In the genomic region with DNA sequence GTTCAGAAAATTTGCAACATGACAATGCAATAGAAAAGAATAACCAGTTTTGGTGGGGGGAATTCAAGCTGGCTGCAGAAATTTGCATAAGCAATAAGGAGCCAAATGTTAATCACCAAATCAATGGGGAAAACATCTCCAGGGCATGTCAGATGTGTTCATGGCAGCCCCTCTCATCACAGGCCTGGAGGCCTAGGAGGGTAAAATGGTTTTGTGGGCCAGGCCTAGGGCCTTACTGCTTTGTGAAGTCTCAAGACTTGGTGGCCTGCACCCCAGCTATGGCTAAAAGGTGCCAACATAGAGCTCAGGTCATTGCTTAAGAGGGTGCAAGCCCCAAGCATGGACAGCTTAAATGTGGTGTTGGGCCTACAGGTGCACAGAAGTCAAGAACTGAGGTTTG, we compare ENCODE assay signal across 29 cellular contexts.
"Had no signal": no experiment of that assay in that cellular context is flagged by ENCODE, and none has a peak within 500 bp of the region (broad histone marks: within the 10 kb centered on the region; RNA-seq: fewer than 3 reads in every experiment).

No MANE protein-coding gene starts in this region.

- FAIRE-seq: islet of Langerhans, kidney had no signal

- H3K27ac ChIP-seq: left ventricle myocardium inferior, ovary, prostate gland, skin epidermis, stomach, testis, thyroid gland, transverse colon, upper lobe of left lung, vagina had no signal

- H3K36me3 Mint-ChIP-seq: immature natural killer cell had no signal

- H3K4me1 ChIP-seq: left ventricle myocardium inferior, prostate gland, stomach, testis, thyroid gland, transverse colon, vagina had no signal

- H3K4me1 Mint-ChIP-seq: immature natural killer cell; naive thymus-derived CD4-positive, alpha-beta T cell; stimulated activated naive B cell treated with anti-CD40 and anti-IgM and Interleukin-4, amounts not matched to agents 10 μg/mL and 1 μg/mL and 100 μg/mL, for 72 hours had no signal

- H3K9me3 Mint-ChIP-seq: natural killer cell treated with Interleukin-12 subunit alpha and Interleukin-12 subunit beta and Interleukin-15 and Interleukin-18, amount 100 ng/mL, for 72 hours had no signal

- ATAC-seq: left colon; mucosa of descending colon; naive thymus-derived CD4-positive, alpha-beta T cell; natural killer cell treated with Interleukin-12 subunit alpha and Interleukin-12 subunit beta and Interleukin-15 and Interleukin-18, amount 100 ng/mL, for 72 hours; right cardiac atrium; sciatic nerve; stimulated activated naive B cell treated with anti-CD40 and anti-IgM and Interleukin-4, amounts not matched to agents 10 μg/mL and 1 μg/mL and 100 μg/mL, for 72 hours; stimulated activated naive CD8-positive, alpha-beta T cell treated with anti-CD3 and anti-CD28 coated beads, Interleukin-15, Interleukin-2, amounts not matched to agents 100 U/mL and 50 U/mL, for 24 hours had no signal

- H3K4me3 Mint-ChIP-seq: immature natural killer cell; naive thymus-derived CD4-positive, alpha-beta T cell; natural killer cell treated with Interleukin-12 subunit alpha and Interleukin-12 subunit beta and Interleukin-15 and Interleukin-18, amount 100 ng/mL, for 72 hours; stimulated activated naive B cell treated with anti-CD40 and anti-IgM and Interleukin-4, amounts not matched to agents 10 μg/mL and 1 μg/mL and 100 μg/mL, for 72 hours had no signal

- DNase-seq: immature natural killer cell; kidney; left colon; left ventricle myocardium inferior; midbrain; mucosa of descending colon; naive thymus-derived CD4-positive, alpha-beta T cell; ovary; posterior cingulate gyrus; retina; right cardiac atrium; stimulated activated CD4-positive, alpha-beta T cell treated with anti-CD3 and anti-CD28 coated beads, Interleukin-12 subunit alpha, Interleukin-12 subunit beta, amount 100 ng/mL, for 4 hours; stimulated activated CD4-positive, alpha-beta T cell treated with anti-CD3 and anti-CD28 coated beads, Interleukin-15, amount 100 ng/mL, for 24 hours; stimulated activated CD4-positive, alpha-beta T cell treated with anti-CD3 and anti-CD28 coated beads, Interleukin-2, amount 100 ng/mL, for 24 hours; stimulated activated CD4-positive, alpha-beta T cell treated with anti-CD3 and anti-CD28 coated beads, Interleukin-4, amount 100 ng/mL, for 1 hour; stimulated activated naive B cell treated with anti-CD40 and anti-IgM and Interleukin-4, amounts not matched to agents 10 μg/mL and 1 μg/mL and 100 μg/mL, for 72 hours; stimulated activated naive CD8-positive, alpha-beta T cell treated with anti-CD3 and anti-CD28 coated beads, Interleukin-15, Interleukin-2, amounts not matched to agents 100 U/mL and 50 U/mL, for 24 hours; stomach; testis; thyroid gland; transverse colon; upper lobe of left lung had no signal

- H3K27me3 ChIP-seq: ovary, testis, thyroid gland, transverse colon, upper lobe of left lung, vagina had no signal

- H3K36me3 ChIP-seq: left ventricle myocardium inferior, ovary, prostate gland, stomach, thyroid gland, transverse colon, upper lobe of left lung, vagina had no signal

- H3K27ac Mint-ChIP-seq: immature natural killer cell; naive thymus-derived CD4-positive, alpha-beta T cell; natural killer cell treated with Interleukin-12 subunit alpha and Interleukin-12 subunit beta and Interleukin-15 and Interleukin-18, amount 100 ng/mL, for 72 hours; stimulated activated naive B cell treated with anti-CD40 and anti-IgM and Interleukin-4, amounts not matched to agents 10 μg/mL and 1 μg/mL and 100 μg/mL, for 72 hours had no signal

- H3K4me3 ChIP-seq: left ventricle myocardium inferior, lung, mucosa of descending colon, ovary, prostate gland, skin epidermis, stomach, testis, thyroid gland, transverse colon, upper lobe of left lung, vagina had no signal

- H3K9me3 ChIP-seq: ovary, prostate gland, testis, thyroid gland, transverse colon, vagina had no signal
